9 cellular contexts compared by ENCODE assay signal in the genomic region with DNA sequence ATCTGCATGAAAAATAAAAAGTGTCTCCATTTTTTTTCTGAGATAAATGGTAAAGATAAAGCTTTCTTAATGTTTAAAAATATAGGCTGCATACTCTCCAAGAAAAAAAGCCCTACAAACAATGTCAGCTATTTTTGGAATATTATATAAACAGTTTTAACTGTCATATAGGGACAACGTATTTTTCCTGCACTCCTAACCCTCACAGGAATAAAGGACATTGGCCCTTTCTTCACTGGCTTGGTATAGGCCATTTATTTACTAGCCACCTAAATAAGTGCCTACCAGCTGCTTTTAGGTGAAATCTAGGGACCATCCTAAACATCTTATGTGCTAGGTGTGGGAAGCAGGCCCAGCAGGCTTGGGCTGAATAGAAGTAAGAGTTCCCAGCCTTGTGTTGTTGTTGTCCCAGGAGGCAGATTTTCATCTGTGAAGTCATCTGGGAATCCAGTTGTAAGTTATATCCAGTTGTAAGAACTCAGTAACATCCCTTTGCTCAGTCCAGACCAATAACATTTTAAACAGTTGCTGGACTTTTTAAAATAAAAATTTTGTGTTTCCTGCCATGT. TPM values are rescaled to one million over a fixed set of nuclear protein-coding genes. Genes with fewer than 3 reads are reported as not detected.
A peak's percentile ranks its signal among the peaks of the same experiment; 100 is the strongest.
DNase-seq lines count a peak whose midpoint lies in the region; ATAC-seq and TF ChIP-seq lines count a peak whose summit lies in the region.
"Had no signal": no experiment of that assay in that cellular context is flagged by ENCODE, and none has a peak within 500 bp of the region (broad histone marks: within the 10 kb centered on the region; RNA-seq: fewer than 3 reads in every experiment).

No MANE protein-coding gene starts in this region.

- no peak for DNase-seq in activated naive CD8-positive, alpha-beta T cell treated with anti-CD3 and anti-CD28 coated beads, Interleukin-2, amount 50 U/mL, for 24 hours
- DNase-seq in brain microvascular endothelial cell = no peak
- no peak for DNase-seq in upper lobe of left lung
- DNase-seq in H7 = no peak
- DNase-seq: activated CD4-positive, alpha-beta T cell treated with anti-CD3 and anti-CD28 coated beads for 36 hours had no signal

- peak overlapping the region; percentile 6 for H3K4me3 Mint-ChIP-seq in activated naive CD8-positive, alpha-beta T cell
- H3K4me3 Mint-ChIP-seq in activated naive CD8-positive, alpha-beta T cell treated with anti-CD3 and anti-CD28 coated beads, Interleukin-2, amount 50 U/mL, for 24 hours = no peak overlapping the region
- H3K4me3 Mint-ChIP-seq: activated CD4-positive, alpha-beta T cell treated with anti-CD3 and anti-CD28 coated beads for 36 hours had no signal

- peaks cover 3% of the 10 kb centered on the region for H3K36me3 ChIP-seq in brain microvascular endothelial cell (replicated peaks)
- H3K36me3 ChIP-seq in muscle layer of colon (ENCODE audit: insufficient read depth, low read length) = no peaks in the 10 kb centered on the region
- peaks cover 0 to 15% (median 0%) of the 10 kb centered on the region in 4 donors for H3K36me3 ChIP-seq in upper lobe of left lung
- no peaks in the 10 kb centered on the region for H3K36me3 ChIP-seq in H7 (replicated peaks; ENCODE audit: control insufficient read depth, insufficient read depth, low read length)

- no peak for TF ChIP-seq CTCF in brain microvascular endothelial cell (IDR thresholded peaks at IDR 0.05; ENCODE audit: low read depth, low read length, missing control alignments)
- TF ChIP-seq CTCF in upper lobe of left lung (IDR thresholded peaks at IDR 0.05) = no peak

- no peaks in the 10 kb centered on the region for H3K9me3 Mint-ChIP-seq in activated naive CD8-positive, alpha-beta T cell (ENCODE audit: low read depth)
- H3K9me3 Mint-ChIP-seq in activated naive CD8-positive, alpha-beta T cell treated with anti-CD3 and anti-CD28 coated beads, Interleukin-2, amount 50 U/mL, for 24 hours = no peaks in the 10 kb centered on the region

- no peak overlapping the region for H3K9ac ChIP-seq in muscle layer of colon (ENCODE audit: low read length)

- H3K4me1 ChIP-seq in muscle layer of colon (ENCODE audit: insufficient read depth, low read length) = peaks cover 94% of the 10 kb centered on the region
- H3K4me1 ChIP-seq in upper lobe of left lung = peaks cover 75 to 84% (median 83%) of the 10 kb centered on the region in 4 donors

- in situ Hi-C loops in brain microvascular endothelial cell (cut with HindIII; ENCODE audit: low pct_ligation_motif_present, low sequenced_read_pairs) = no loop called here

- H3K27me3 ChIP-seq in brain microvascular endothelial cell (replicated peaks) (no peaks in the 10 kb centered on the region), muscle layer of colon (ENCODE audit: control insufficient read depth in 1 of 2, insufficient read depth in 2 of 2, low read length in 2 of 2) (no peaks in the 10 kb centered on the region), upper lobe of left lung (no peaks in the 10 kb centered on the region), H7 (ENCODE audit: control insufficient read depth, insufficient read depth, low read length) (no peaks in the 10 kb centered on the region)

- H3K27ac ChIP-seq in brain microvascular endothelial cell (peak overlapping the region; percentile 79), muscle layer of colon (ENCODE audit: low read depth, low read length) (peak overlapping the region; percentile 77), upper lobe of left lung (peak overlapping the region; percentile 61 to 81 (median 78))

- peak in 1 of 4 donors; percentile 10 for TF ChIP-seq POLR2A in upper lobe of left lung (IDR thresholded peaks at IDR 0.05)

- H3K4me3 ChIP-seq in brain microvascular endothelial cell (ENCODE audit: low read depth, low read length) = no peak overlapping the region
- peak overlapping the region in 1 of 2 donors; percentile 12 for H3K4me3 ChIP-seq in muscle layer of colon (ENCODE audit: low read depth in 1 of 2, low read length in 2 of 2)
- no peak overlapping the region for H3K4me3 ChIP-seq in upper lobe of left lung
- no peak overlapping the region for H3K4me3 ChIP-seq in H7 (ENCODE audit: insufficient read depth, low read depth, low read length)

- 19 to 29% methylated on average over 1 of the region's 1 CpG for WGBS in upper lobe of left lung, 2 donors

- no peaks in the 10 kb centered on the region for H3K9me3 ChIP-seq in muscle layer of colon (ENCODE audit: low read length)
- H3K9me3 ChIP-seq in upper lobe of left lung = no peaks in the 10 kb centered on the region

- no peak for TF ChIP-seq EP300 in upper lobe of left lung (IDR thresholded peaks at IDR 0.05)

- no peaks in the 10 kb centered on the region for H3K27me3 Mint-ChIP-seq in activated naive CD8-positive, alpha-beta T cell
- no peaks in the 10 kb centered on the region for H3K27me3 Mint-ChIP-seq in activated naive CD8-positive, alpha-beta T cell treated with anti-CD3 and anti-CD28 coated beads, Interleukin-2, amount 50 U/mL, for 24 hours
- H3K27me3 Mint-ChIP-seq: activated CD4-positive, alpha-beta T cell treated with anti-CD3 and anti-CD28 coated beads for 36 hours had no signal

- peaks cover 46% of the 10 kb centered on the region for H3K4me1 Mint-ChIP-seq in activated naive CD8-positive, alpha-beta T cell (ENCODE audit: low read depth)
- peaks cover 39% of the 10 kb centered on the region for H3K4me1 Mint-ChIP-seq in activated naive CD8-positive, alpha-beta T cell treated with anti-CD3 and anti-CD28 coated beads, Interleukin-2, amount 50 U/mL, for 24 hours

- no peak for ATAC-seq in activated naive CD8-positive, alpha-beta T cell treated with anti-CD3 and anti-CD28 coated beads, Interleukin-2, amount 50 U/mL, for 24 hours
- ATAC-seq in upper lobe of left lung (ENCODE audit: low FRiP score in 2 of 2) (no peak), GM18868 (IDR thresholded peaks at IDR 0.05; ENCODE audit: unreplicated experiment) (no peak), GM18870 (IDR thresholded peaks at IDR 0.05; ENCODE audit: unreplicated experiment) (no peak)

- peaks cover 7% of the 10 kb centered on the region for H3K36me3 Mint-ChIP-seq in activated naive CD8-positive, alpha-beta T cell
- H3K36me3 Mint-ChIP-seq in activated naive CD8-positive, alpha-beta T cell treated with anti-CD3 and anti-CD28 coated beads, Interleukin-2, amount 50 U/mL, for 24 hours (ENCODE audit: low read depth) = no peaks in the 10 kb centered on the region

- no peak overlapping the region for H3K27ac Mint-ChIP-seq in activated naive CD8-positive, alpha-beta T cell
- H3K27ac Mint-ChIP-seq in activated naive CD8-positive, alpha-beta T cell treated with anti-CD3 and anti-CD28 coated beads, Interleukin-2, amount 50 U/mL, for 24 hours = no peak overlapping the region
- H3K27ac Mint-ChIP-seq: activated CD4-positive, alpha-beta T cell treated with anti-CD3 and anti-CD28 coated beads for 36 hours had no signal

RNA-seq across cellular contexts. Expression of a gene that starts 21.3 kb away (rescaled TPM):
- 100 to 1,000 TPM in 1 of 6 donors, 10 to 100 TPM in 5; 52.6 to 101 (median 71.9) TPM for total RNA-seq in upper lobe of left lung
- 10.9 and 14.0 TPM in 2 replicates for total RNA-seq in H7 (2014; rRNA removed; shearing (Covaris generic))
